Comparison of ENCODE assay signal across 17 cellular contexts in the genomic region with DNA sequence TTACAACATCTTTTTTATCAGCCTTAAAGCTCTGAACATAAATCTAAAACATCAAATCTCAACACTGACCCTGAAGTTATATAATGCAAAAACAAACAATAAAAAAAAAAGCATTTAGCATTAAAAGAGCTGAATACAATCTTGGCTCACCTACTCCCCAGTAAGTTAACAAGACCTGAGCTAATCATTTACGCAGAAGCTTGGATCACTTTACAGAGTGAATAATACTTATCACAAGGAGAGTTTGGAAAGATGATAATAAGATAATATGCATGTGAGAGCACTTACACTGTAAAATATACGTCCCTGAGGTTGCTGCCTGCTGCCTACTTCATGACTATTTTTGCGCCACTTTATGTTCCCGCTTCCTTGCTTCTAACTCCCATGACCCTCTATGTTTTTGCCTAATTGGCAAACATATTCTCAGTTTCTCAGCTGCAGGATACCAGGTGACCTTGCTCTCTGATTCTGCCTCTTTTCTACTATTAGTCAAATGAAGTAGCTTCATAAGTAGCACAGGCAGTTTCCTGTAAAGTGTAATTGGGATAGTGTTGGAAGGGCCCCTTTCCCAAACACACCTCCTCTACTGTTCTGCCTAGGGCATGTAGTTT.
"Had no signal": no experiment of that assay in that cellular context is flagged by ENCODE, and none has a peak within 500 bp of the region (broad histone marks: within the 10 kb centered on the region; RNA-seq: fewer than 3 reads in every experiment).

No MANE protein-coding gene starts in this region.

- ATAC-seq: activated T-cell treated with anti-CD3 and anti-CD28 coated beads, Interleukin-2, amount 50 U/mL, for 72 hours; gastrocnemius medialis; heart right ventricle; naive thymus-derived CD4-positive, alpha-beta T cell; psoas muscle had no signal

- H3K27me3 Mint-ChIP-seq: activated naive CD8-positive, alpha-beta T cell treated with anti-CD3 and anti-CD28 coated beads for 36 hours had no signal

- H3K4me1 Mint-ChIP-seq: activated naive CD8-positive, alpha-beta T cell treated with anti-CD3 and anti-CD28 coated beads for 36 hours; naive thymus-derived CD4-positive, alpha-beta T cell had no signal

- H3K4me1 ChIP-seq: breast epithelium, gastrocnemius medialis, psoas muscle, sigmoid colon had no signal

- H3K27ac Mint-ChIP-seq: activated naive CD8-positive, alpha-beta T cell treated with anti-CD3 and anti-CD28 coated beads for 36 hours; activated T-cell treated with anti-CD3 and anti-CD28 coated beads, Interleukin-2, amount 50 U/mL, for 72 hours; naive thymus-derived CD4-positive, alpha-beta T cell had no signal

- H3K9me3 ChIP-seq: breast epithelium, gastrocnemius medialis, heart right ventricle, psoas muscle, sigmoid colon had no signal

- DNase-seq: activated CD4-positive, alpha-beta T cell treated with anti-CD3 and anti-CD28 coated beads for 1 hour; activated CD4-positive, alpha-beta T cell treated with anti-CD3 and anti-CD28 coated beads, Interleukin-2, amount 50 U/mL, for 48 hours; activated gamma-delta T cell treated with Interleukin-2 at 50 U/mL for 16 hours; activated naive CD8-positive, alpha-beta T cell treated with anti-CD3 and anti-CD28 coated beads for 36 hours; activated T-cell treated with anti-CD3 and anti-CD28 coated beads, Interleukin-2, amount 50 U/mL, for 72 hours; anterior cingulate cortex; gastrocnemius medialis; heart right ventricle; islet precursor cell; naive thymus-derived CD4-positive, alpha-beta T cell; psoas muscle; sigmoid colon; stimulated activated CD4-positive, alpha-beta T cell treated with anti-CD3 and anti-CD28 coated beads, Interleukin-12 subunit alpha, Interleukin-12 subunit beta, amount 100 ng/mL, for 4 hours; stimulated activated naive CD4-positive, alpha-beta T cell; trophoblast cell had no signal

- H3K36me3 Mint-ChIP-seq: activated naive CD8-positive, alpha-beta T cell treated with anti-CD3 and anti-CD28 coated beads for 36 hours; naive thymus-derived CD4-positive, alpha-beta T cell had no signal

- H3K36me3 ChIP-seq: breast epithelium, gastrocnemius medialis, heart right ventricle, sigmoid colon had no signal

- H3K27ac ChIP-seq: breast epithelium, gastrocnemius medialis, heart right ventricle, psoas muscle, sigmoid colon had no signal

- H3K4me3 ChIP-seq: breast epithelium, gastrocnemius medialis, heart right ventricle, lung, psoas muscle, sigmoid colon had no signal

- H3K9me3 Mint-ChIP-seq: activated naive CD8-positive, alpha-beta T cell treated with anti-CD3 and anti-CD28 coated beads for 36 hours; naive thymus-derived CD4-positive, alpha-beta T cell had no signal

- H3K4me3 Mint-ChIP-seq: activated naive CD8-positive, alpha-beta T cell treated with anti-CD3 and anti-CD28 coated beads for 36 hours; activated T-cell treated with anti-CD3 and anti-CD28 coated beads, Interleukin-2, amount 50 U/mL, for 72 hours; naive thymus-derived CD4-positive, alpha-beta T cell had no signal

- H3K27me3 ChIP-seq: breast epithelium, gastrocnemius medialis, heart right ventricle, sigmoid colon had no signal
